Comparison of ENCODE assay signal across 8 cellular contexts in the genomic region with DNA sequence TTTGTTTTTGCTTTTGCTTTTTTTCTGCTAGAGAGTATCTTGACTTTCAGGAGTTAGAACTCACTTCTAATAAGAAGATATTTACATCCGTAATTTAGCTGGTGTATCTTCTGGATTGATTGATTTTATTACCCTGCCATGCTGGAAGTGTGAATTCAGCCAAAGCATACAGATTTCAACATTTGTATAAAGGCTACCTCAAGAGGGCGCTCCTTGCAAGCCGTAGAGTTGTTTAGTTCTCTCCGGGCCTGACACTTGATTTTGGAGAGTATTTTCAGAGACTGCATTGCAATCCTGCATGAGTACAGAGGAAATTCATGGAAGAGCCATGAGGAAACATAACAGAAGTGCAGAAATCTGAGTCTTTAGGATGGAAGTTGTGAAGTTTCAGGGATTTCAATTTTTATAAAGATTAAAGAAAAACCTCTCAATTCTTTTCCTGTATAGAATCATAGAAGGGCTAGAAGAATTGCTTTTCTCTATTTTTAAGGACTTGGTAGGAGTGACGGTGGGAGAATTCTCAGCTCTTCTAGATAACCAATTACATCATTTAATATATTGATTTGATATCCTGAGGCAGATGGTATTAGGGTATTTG.
A peak's percentile ranks its signal among the peaks of the same experiment; 100 is the strongest.
DNase-seq lines count a peak whose midpoint lies in the region; ATAC-seq and TF ChIP-seq lines count a peak whose summit lies in the region.

No MANE protein-coding gene starts in this region.

- H3K27me3 ChIP-seq in psoas muscle (ENCODE audit: insufficient read depth in 3 of 3, low read length in 2 of 3), result no peaks in the 10 kb centered on the region

- ATAC-seq in GM19372 (IDR thresholded peaks at IDR 0.05; ENCODE audit: low read depth, unreplicated experiment) (peak; percentile 64), psoas muscle (peak; percentile 43 to 79 (median 68)), GM21423 (IDR thresholded peaks at IDR 0.05; ENCODE audit: unreplicated experiment) (no peak)

- no peak overlapping the region for H3K4me3 ChIP-seq in psoas muscle

- H3K36me3 ChIP-seq in psoas muscle (ENCODE audit: insufficient read depth in 1 of 2, low read depth in 1 of 2), result no peaks in the 10 kb centered on the region

- TF ChIP-seq CTCF in C4-2B (conservative IDR thresholded peaks at IDR 0.05) (peak; percentile 85), LNCAP (IDR thresholded peaks at IDR 0.05) (peak; percentile 74), psoas muscle (IDR thresholded peaks at IDR 0.05) (peak; percentile 71)

- WGBS in psoas muscle, 3 donors, result 25 to 29% (median 26%) methylated on average over 5 of the region's 5 CpGs

- H3K27ac ChIP-seq in C4-2B (no peak overlapping the region), psoas muscle (no peak overlapping the region)

- intact Hi-C loops in psoas muscle (cut with DNase I), result loop anchor here (1.0 to 10.0 kb wide), 4 partner anchors 61 to 316 kb away; no protein-coding TSS in a partner anchor

- DNase-seq in SHP77 (lab: John Stamatoyannopoulos, UW), result peak; percentile 72 to 75
- DNase-seq in activated T-helper 9 cell treated with anti-CD3 and anti-CD28 coated beads, Interleukin-2, amount 50 U/mL, for 16 hours (ENCODE audit: low read depth), result peak; percentile 35
- peak; percentile 58 for DNase-seq in globus pallidus (ENCODE audit: low spot score)
- DNase-seq in psoas muscle, result no peak

- H3K4me1 ChIP-seq in psoas muscle, result peaks cover 7% of the 10 kb centered on the region

- no peaks in the 10 kb centered on the region for H3K9me3 ChIP-seq in psoas muscle

Comparison
In these comparisons a context has a peak if more than half of its experiments do, and no peak if none do; other contexts are left out.
1. DNase-seq: peak in SHP77 (2 of 2), activated T-helper 9 cell treated with anti-CD3 and anti-CD28 coated beads, Interleukin-2, amount 50 U/mL, for 16 hours (single experiment) and globus pallidus (single experiment); none in psoas muscle (0 of 2).
2. Peak in every context shown above with its lines, with median percentiles within 50 percentile points of each other: CTCF ChIP-seq.